24 cellular contexts compared by ENCODE assay signal in genomic region chr16:65318138-65318537, GRCh38.
DNase-seq lines count a peak whose midpoint lies in the region; ATAC-seq, FAIRE-seq and TF ChIP-seq lines count a peak whose summit lies in the region.
"Had no signal": no experiment of that assay in that cellular context is flagged by ENCODE, and none has a peak within 500 bp of the region (broad histone marks: within the 10 kb centered on the region; RNA-seq: fewer than 3 reads in every experiment).

No MANE protein-coding gene starts in this region.

- no peak for TF ChIP-seq POLR2A in GM12892 (IDR thresholded peaks at IDR 0.05; ENCODE audit: low read depth, low read length)

- 0 out of 2 replicates have a peak, but pooled peaks cover 4% of the 10 kb centered on the region for H3K36me3 Mint-ChIP-seq in WTC11
- H3K36me3 Mint-ChIP-seq in activated naive CD8-positive, alpha-beta T cell treated with anti-CD3 and anti-CD28 coated beads, Interleukin-2, amount 50 U/mL, for 24 hours (ENCODE audit: low read depth), result no peaks in the 10 kb centered on the region
- H3K36me3 Mint-ChIP-seq in activated CD4-positive, alpha-beta T cell treated with anti-CD3 and anti-CD28 coated beads, Interleukin-2, amount 10 ng/mL, durations not matched to agents 24 days and 14 days (ENCODE audit: low read depth), result no peaks in the 10 kb centered on the region
- H3K36me3 Mint-ChIP-seq: naive thymus-derived CD4-positive, alpha-beta T cell had no signal

- H3K9me3 Mint-ChIP-seq in WTC11, result no peaks in the 10 kb centered on the region
- no peaks in the 10 kb centered on the region for H3K9me3 Mint-ChIP-seq in activated naive CD8-positive, alpha-beta T cell treated with anti-CD3 and anti-CD28 coated beads, Interleukin-2, amount 50 U/mL, for 24 hours
- no peaks in the 10 kb centered on the region for H3K9me3 Mint-ChIP-seq in activated CD4-positive, alpha-beta T cell treated with anti-CD3 and anti-CD28 coated beads, Interleukin-2, amount 10 ng/mL, durations not matched to agents 24 days and 14 days

- intact Hi-C loops in activated CD4-positive, alpha-beta T cell treated with anti-CD3 and anti-CD28 coated beads, Interleukin-2, amount 10 ng/mL, durations not matched to agents 24 days and 14 days (cut with micrococcal nuclease), result no loop called here

- peak overlapping the region; percentile 52 for H3K4me3 Mint-ChIP-seq in WTC11
- no peak overlapping the region for H3K4me3 Mint-ChIP-seq in activated naive CD8-positive, alpha-beta T cell treated with anti-CD3 and anti-CD28 coated beads, Interleukin-2, amount 50 U/mL, for 24 hours
- no peak overlapping the region for H3K4me3 Mint-ChIP-seq in activated CD4-positive, alpha-beta T cell treated with anti-CD3 and anti-CD28 coated beads, Interleukin-2, amount 10 ng/mL, durations not matched to agents 24 days and 14 days
- H3K4me3 Mint-ChIP-seq: activated CD4-positive, alpha-beta T cell treated with anti-CD3 and anti-CD28 coated beads for 36 hours; naive thymus-derived CD4-positive, alpha-beta T cell had no signal

- H3K27ac Mint-ChIP-seq in WTC11, result peak overlapping the region; percentile 20
- no peak overlapping the region for H3K27ac Mint-ChIP-seq in activated naive CD8-positive, alpha-beta T cell treated with anti-CD3 and anti-CD28 coated beads, Interleukin-2, amount 50 U/mL, for 24 hours
- no peak overlapping the region for H3K27ac Mint-ChIP-seq in activated CD4-positive, alpha-beta T cell treated with anti-CD3 and anti-CD28 coated beads, Interleukin-2, amount 10 ng/mL, durations not matched to agents 24 days and 14 days
- H3K27ac Mint-ChIP-seq: activated CD4-positive, alpha-beta T cell treated with anti-CD3 and anti-CD28 coated beads for 36 hours; naive thymus-derived CD4-positive, alpha-beta T cell had no signal

- no peaks in the 10 kb centered on the region for H3K36me3 ChIP-seq in iPS-20b (ENCODE audit: insufficient read depth, low read depth, low read length)
- H3K36me3 ChIP-seq: BLaER1, prostate gland, spleen had no signal

- peak overlapping the region; percentile 11; the same call in 1 of the 2 replicates for H3K9ac ChIP-seq in iPS-20b (ENCODE audit: low read depth, low read length)
- H3K9ac ChIP-seq: BLaER1 had no signal

- H3K4me1 Mint-ChIP-seq in WTC11, result peaks cover 44% of the 10 kb centered on the region
- no peaks in the 10 kb centered on the region for H3K4me1 Mint-ChIP-seq in activated naive CD8-positive, alpha-beta T cell treated with anti-CD3 and anti-CD28 coated beads, Interleukin-2, amount 50 U/mL, for 24 hours
- no peaks in the 10 kb centered on the region for H3K4me1 Mint-ChIP-seq in activated CD4-positive, alpha-beta T cell treated with anti-CD3 and anti-CD28 coated beads, Interleukin-2, amount 10 ng/mL, durations not matched to agents 24 days and 14 days
- H3K4me1 Mint-ChIP-seq: activated CD4-positive, alpha-beta T cell treated with anti-CD3 and anti-CD28 coated beads for 36 hours; naive thymus-derived CD4-positive, alpha-beta T cell had no signal

- POLR2A ChIA-PET in WTC11 (lab: Charles Lee), result no interaction called here

- H3K27ac ChIP-seq in iPS-20b (ENCODE audit: low read length), result no peak overlapping the region
- H3K27ac ChIP-seq: 22Rv1, BLaER1, prostate gland had no signal

- no peaks in the 10 kb centered on the region for H3K9me3 ChIP-seq in iPS-20b (ENCODE audit: insufficient read depth, low read depth, low read length)
- H3K9me3 ChIP-seq: BLaER1, prostate gland had no signal

- TF ChIP-seq CTCF in WTC11 (IDR thresholded peaks at IDR 0.05), result no peak

- ATAC-seq in WTC11, result peak; percentile 37
- ATAC-seq in activated naive CD8-positive, alpha-beta T cell treated with anti-CD3 and anti-CD28 coated beads, Interleukin-2, amount 50 U/mL, for 24 hours, result no peak
- ATAC-seq: activated CD4-positive, alpha-beta T cell treated with anti-CD3 and anti-CD28 coated beads for 36 hours; naive thymus-derived CD4-positive, alpha-beta T cell had no signal

- H3K4me3 ChIP-seq in iPS-20b (ENCODE audit: low read length), result peak overlapping the region; percentile 39
- H3K4me3 ChIP-seq: BLaER1, prostate gland, spleen had no signal

- no peak for FAIRE-seq in GM12892 (lab: Jason Lieb, UNC)
- FAIRE-seq: colon, endometrium, H54 had no signal

- peak; percentile 8 for DNase-seq in DMS79 (lab: John Stamatoyannopoulos, UW)
- no peak for DNase-seq in DMS79 treated with DMSO at 0.1 percent for 48 hours (lab: John Stamatoyannopoulos, UW)
- DNase-seq in WTC11 (ENCODE audit: low spot score), result peak; percentile 15
- DNase-seq in activated naive CD8-positive, alpha-beta T cell treated with anti-CD3 and anti-CD28 coated beads, Interleukin-2, amount 50 U/mL, for 24 hours, result no peak
- DNase-seq in GF-D8 (lab: John Stamatoyannopoulos, UW), result no peak
- no peak for DNase-seq in activated CD4-positive, alpha-beta T cell treated with anti-CD3 and anti-CD28 coated beads, Interleukin-2, amount 10 ng/mL, durations not matched to agents 24 days and 14 days
- DNase-seq in GM12892 (ENCODE audit: insufficient read length), result no peak
- DNase-seq: activated CD4-positive, alpha-beta T cell treated with anti-CD3 and anti-CD28 coated beads for 36 hours; activated CD8-positive, alpha-beta memory T cell treated with anti-CD3 and anti-CD28 coated beads, Interleukin-2, amount 50 U/mL, for 4 hours; activated effector memory CD4-positive, alpha-beta T cell treated with anti-CD3 and anti-CD28 coated beads, Interleukin-2, amount 50 U/mL, for 16 hours; amygdala; Kasumi-1; naive thymus-derived CD4-positive, alpha-beta T cell; NCI-H1417; NCI-H2171 treated with DMSO at 0.1 percent for 48 hours; SHP77; spleen had no signal

- H3K4me1 ChIP-seq in iPS-20b (ENCODE audit: insufficient read depth, low read length), result peaks cover 15% of the 10 kb centered on the region
- H3K4me1 ChIP-seq: BLaER1, prostate gland had no signal

- H3K27me3 Mint-ChIP-seq in WTC11 (ENCODE audit: low read depth), result peaks cover 31% of the 10 kb centered on the region
- H3K27me3 Mint-ChIP-seq in activated naive CD8-positive, alpha-beta T cell treated with anti-CD3 and anti-CD28 coated beads, Interleukin-2, amount 50 U/mL, for 24 hours, result no peaks in the 10 kb centered on the region
- H3K27me3 Mint-ChIP-seq in activated CD4-positive, alpha-beta T cell treated with anti-CD3 and anti-CD28 coated beads, Interleukin-2, amount 10 ng/mL, durations not matched to agents 24 days and 14 days, result no peaks in the 10 kb centered on the region
- H3K27me3 Mint-ChIP-seq: activated CD4-positive, alpha-beta T cell treated with anti-CD3 and anti-CD28 coated beads for 36 hours; naive thymus-derived CD4-positive, alpha-beta T cell had no signal

- CTCF ChIA-PET in WTC11 (lab: Charles Lee), result interaction anchor here (1.2 kb wide), 1 partner anchor 23 kb away, joined by 3 read pairs; no protein-coding TSS in a partner anchor

- no peaks in the 10 kb centered on the region for H3K27me3 ChIP-seq in iPS-20b (ENCODE audit: insufficient read depth, low read length)
- H3K27me3 ChIP-seq: BLaER1, spleen had no signal

TF ChIP-seq in WTC11, 78 proteins besides CTCF, POLR2A, EP300 and RAD21:
- TF ChIP-seq, protein P1, sequence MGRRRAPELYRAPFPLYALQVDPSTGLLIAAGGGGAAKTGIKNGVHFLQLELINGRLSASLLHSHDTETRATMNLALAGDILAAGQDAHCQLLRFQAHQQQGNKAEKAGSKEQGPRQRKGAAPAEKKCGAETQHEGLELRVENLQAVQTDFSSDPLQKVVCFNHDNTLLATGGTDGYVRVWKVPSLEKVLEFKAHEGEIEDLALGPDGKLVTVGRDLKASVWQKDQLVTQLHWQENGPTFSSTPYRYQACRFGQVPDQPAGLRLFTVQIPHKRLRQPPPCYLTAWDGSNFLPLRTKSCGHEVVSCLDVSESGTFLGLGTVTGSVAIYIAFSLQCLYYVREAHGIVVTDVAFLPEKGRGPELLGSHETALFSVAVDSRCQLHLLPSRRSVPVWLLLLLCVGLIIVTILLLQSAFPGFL (CRISPR knock-in tag; IDR thresholded peaks at IDR 0.05; ENCODE audit: borderline replicate concordance), result no peak
- no peak for TF ChIP-seq FOXK1 (CRISPR knock-in tag; IDR thresholded peaks at IDR 0.05)
- no peak for TF ChIP-seq ZNF532 (CRISPR knock-in tag; IDR thresholded peaks at IDR 0.05; ENCODE audit: borderline replicate concordance)
- TF ChIP-seq ATF1 (CRISPR knock-in tag; IDR thresholded peaks at IDR 0.05), result no peak
- TF ChIP-seq TP53 (CRISPR knock-in tag; IDR thresholded peaks at IDR 0.05), result no peak
- no peak for TF ChIP-seq OVOL2 (CRISPR knock-in tag; IDR thresholded peaks at IDR 0.05; ENCODE audit: borderline replicate concordance)

Comparison
In these comparisons a context has a peak if more than half of its experiments do, and no peak if none do; other contexts are left out.
1. DNase-seq: peak in DMS79 (single experiment) and WTC11 (single experiment); none in DMS79 treated with DMSO at 0.1 percent for 48 hours (single experiment), activated naive CD8-positive, alpha-beta T cell treated with anti-CD3 and anti-CD28 coated beads, Interleukin-2, amount 50 U/mL, for 24 hours (single experiment), GF-D8 (single experiment), activated CD4-positive, alpha-beta T cell treated with anti-CD3 and anti-CD28 coated beads, Interleukin-2, amount 10 ng/mL, durations not matched to agents 24 days and 14 days (single experiment) and GM12892 (single experiment).